ENCODE assay signal across 15 cellular contexts in the genomic region with DNA sequence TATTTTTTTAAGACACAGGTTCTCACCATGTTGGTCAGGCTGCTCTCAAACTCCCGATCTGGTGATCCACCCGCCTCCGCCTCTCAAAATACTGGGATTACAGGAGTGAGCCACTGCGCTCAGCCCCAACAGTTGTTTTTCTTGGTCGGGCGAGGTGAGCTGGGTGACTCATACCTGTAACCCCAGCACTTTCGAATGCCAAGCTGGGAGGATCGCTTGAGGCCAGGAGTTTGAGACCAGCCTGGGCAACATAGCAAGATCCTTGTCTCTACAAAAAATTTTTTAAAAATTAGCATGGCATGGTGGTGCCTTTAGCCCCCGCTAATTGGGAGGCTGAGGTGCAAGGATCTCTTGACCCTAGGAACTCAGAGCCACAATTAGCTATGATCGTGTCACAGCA. TPM values are rescaled to one million over a fixed set of nuclear protein-coding genes. Genes with fewer than 3 reads are reported as not detected.
DNase-seq lines count a peak whose midpoint lies in the region; ATAC-seq and TF ChIP-seq lines count a peak whose summit lies in the region.
"Had no signal": no experiment of that assay in that cellular context is flagged by ENCODE, and none has a peak within 500 bp of the region (broad histone marks: within the 10 kb centered on the region; RNA-seq: fewer than 3 reads in every experiment).

No MANE protein-coding gene starts in this region.

- CTCF ChIA-PET in activated CD8-positive, alpha-beta memory T cell treated with anti-CD3 and anti-CD28 coated beads, Interleukin-2, amount 10 ng/mL, durations not matched to agents 7 days and 5 days (lab: Charles Lee): interaction anchor here (0.6 to 1.4 kb wide), 3 partner anchors 9 to 42 kb away, joined by 3 read pairs; no protein-coding TSS in a partner anchor

- no peaks in the 10 kb centered on the region for H3K27me3 Mint-ChIP-seq in activated CD8-positive, alpha-beta memory T cell treated with anti-CD3 and anti-CD28 coated beads, Interleukin-2, amount 10 ng/mL, durations not matched to agents 7 days and 5 days
- H3K27me3 Mint-ChIP-seq in neural crest cell (ENCODE audit: low read depth): no peaks in the 10 kb centered on the region

- peak overlapping the region; percentile 76 for H3K9ac ChIP-seq in OCI-LY3 (ENCODE audit: low read length)

- H3K27ac Mint-ChIP-seq in activated CD8-positive, alpha-beta memory T cell treated with anti-CD3 and anti-CD28 coated beads, Interleukin-2, amount 10 ng/mL, durations not matched to agents 7 days and 5 days: peak overlapping the region; percentile 65
- H3K27ac Mint-ChIP-seq in neural crest cell (ENCODE audit: unreplicated experiment): peak overlapping the region; percentile 67

- no peak overlapping the region for H3K4me3 Mint-ChIP-seq in activated CD8-positive, alpha-beta memory T cell treated with anti-CD3 and anti-CD28 coated beads, Interleukin-2, amount 10 ng/mL, durations not matched to agents 7 days and 5 days
- H3K4me3 Mint-ChIP-seq in neural crest cell: no peak overlapping the region

- H4K20me1 ChIP-seq in OCI-LY3 (ENCODE audit: insufficient read depth, low read length): no peaks in the 10 kb centered on the region

- H3K36me3 ChIP-seq in OCI-LY3 (replicated peaks; ENCODE audit: low read depth, low read length) (no peaks in the 10 kb centered on the region), upper lobe of right lung (no peaks in the 10 kb centered on the region)
- H3K36me3 ChIP-seq: SJSA1 had no signal

- no peaks in the 10 kb centered on the region for H3K9me3 Mint-ChIP-seq in activated CD8-positive, alpha-beta memory T cell treated with anti-CD3 and anti-CD28 coated beads, Interleukin-2, amount 10 ng/mL, durations not matched to agents 7 days and 5 days (ENCODE audit: low read depth)
- H3K9me3 Mint-ChIP-seq in neural crest cell: no peaks in the 10 kb centered on the region

- H3K9me3 ChIP-seq in OCI-LY3 (ENCODE audit: insufficient read depth, low read length): no peaks in the 10 kb centered on the region
- no peaks in the 10 kb centered on the region for H3K9me3 ChIP-seq in upper lobe of right lung
- H3K9me3 ChIP-seq: SJSA1 had no signal

- H3K27ac ChIP-seq in OCI-LY3 (ENCODE audit: low read length): peak overlapping the region; percentile 57
- peak overlapping the region; percentile 11 for H3K27ac ChIP-seq in upper lobe of right lung
- H3K27ac ChIP-seq: SJSA1 had no signal

- no peaks in the 10 kb centered on the region for H3K36me3 Mint-ChIP-seq in activated CD8-positive, alpha-beta memory T cell treated with anti-CD3 and anti-CD28 coated beads, Interleukin-2, amount 10 ng/mL, durations not matched to agents 7 days and 5 days
- H3K36me3 Mint-ChIP-seq in neural crest cell (ENCODE audit: low read depth): no peaks in the 10 kb centered on the region

- intact Hi-C loops in upper lobe of right lung (cut with DNase I): no loop called here

- no peak for ATAC-seq in activated CD8-positive, alpha-beta memory T cell treated with anti-CD3 and anti-CD28 coated beads, Interleukin-2, amount 10 ng/mL, durations not matched to agents 7 days and 5 days
- ATAC-seq in upper lobe of right lung: no peak
- ATAC-seq in GM19324 (IDR thresholded peaks at IDR 0.05; ENCODE audit: low FRiP score, unreplicated experiment): no peak

- H3K27me3 ChIP-seq in OCI-LY3 (ENCODE audit: low read depth, low read length) (no peaks in the 10 kb centered on the region), upper lobe of right lung (no peaks in the 10 kb centered on the region)
- H3K27me3 ChIP-seq: SJSA1 had no signal

- peaks cover 9% of the 10 kb centered on the region for H3K4me1 Mint-ChIP-seq in activated CD8-positive, alpha-beta memory T cell treated with anti-CD3 and anti-CD28 coated beads, Interleukin-2, amount 10 ng/mL, durations not matched to agents 7 days and 5 days
- H3K4me1 Mint-ChIP-seq in neural crest cell: no peaks in the 10 kb centered on the region

- no peak for TF ChIP-seq CTCF in OCI-LY3 (IDR thresholded peaks at IDR 0.05; ENCODE audit: low read depth, low read length)
- TF ChIP-seq CTCF in neural crest cell (conservative IDR thresholded peaks at IDR 0.05): no peak
- no peak for TF ChIP-seq CTCF in upper lobe of right lung (IDR thresholded peaks at IDR 0.05)

- DNase-seq in activated CD8-positive, alpha-beta memory T cell treated with anti-CD3 and anti-CD28 coated beads, Interleukin-2, amount 10 ng/mL, durations not matched to agents 7 days and 5 days: no peak
- no peak for DNase-seq in activated CD8-positive, alpha-beta memory T cell treated with anti-CD3 and anti-CD28 coated beads, Interleukin-2, amount 50 U/mL, for 48 hours
- no peak for DNase-seq in neural crest cell (ENCODE audit: low read depth, low spot score)
- no peak for DNase-seq in upper lobe of right lung
- no peak for DNase-seq in stimulated activated CD4-positive, alpha-beta T cell treated with anti-CD3 and anti-CD28 coated beads, Interleukin-4, amount 100 ng/mL, for 24 hours
- no peak for DNase-seq in hippocampal formation (lab: John Stamatoyannopoulos, UW)
- DNase-seq: NCI-H1092 treated with DMSO at 0.1 percent for 48 hours, NCI-H1436 treated with DMSO at 0.1 percent for 48 hours, NCI-H2029, NCI-H226, NCI-H524, NCI-H82 had no signal

- peak overlapping the region; percentile 43 for H2AFZ ChIP-seq in OCI-LY3 (ENCODE audit: low read depth, low read length)

- H3K4me3 ChIP-seq in OCI-LY3 (ENCODE audit: low read length) (peak overlapping the region; percentile 79), upper lobe of right lung (peak overlapping the region; percentile 41)
- H3K4me3 ChIP-seq: SJSA1 had no signal

- H3K4me1 ChIP-seq in OCI-LY3 (ENCODE audit: low read length) (peaks cover 9% of the 10 kb centered on the region), upper lobe of right lung (no peaks in the 10 kb centered on the region)
- H3K4me1 ChIP-seq: SJSA1 had no signal

- H3K4me2 ChIP-seq in OCI-LY3 (ENCODE audit: low read length): peak overlapping the region; percentile 76

- no peaks in the 10 kb centered on the region for H3K79me2 ChIP-seq in OCI-LY3 (ENCODE audit: low read length)

RNA-seq across cellular contexts. Expression of gene NF2, which starts 7.0 kb away (rescaled TPM):
- total RNA-seq in activated CD8-positive, alpha-beta memory T cell treated with anti-CD3 and anti-CD28 coated beads, Interleukin-2, amount 10 ng/mL, durations not matched to agents 7 days and 5 days: 10 to 100 TPM; 46.6 to 61.2 TPM
- total RNA-seq in neural crest cell: 48.1 and 48.4 TPM in 2 replicates
- 43.9 TPM for total RNA-seq in upper lobe of right lung

RNA-seq across cellular contexts. Expression of gene NIPSNAP1, which starts 15.5 kb away (rescaled TPM):
- 10 to 100 TPM; 43.4 to 44.8 TPM for total RNA-seq in activated CD8-positive, alpha-beta memory T cell treated with anti-CD3 and anti-CD28 coated beads, Interleukin-2, amount 10 ng/mL, durations not matched to agents 7 days and 5 days
- total RNA-seq in neural crest cell (141 and 147 TPM in 2 replicates), upper lobe of right lung (23.0 TPM)

RNA-seq across cellular contexts. Expression of gene THOC5, which starts 42.9 kb away (rescaled TPM):
- total RNA-seq in activated CD8-positive, alpha-beta memory T cell treated with anti-CD3 and anti-CD28 coated beads, Interleukin-2, amount 10 ng/mL, durations not matched to agents 7 days and 5 days: 10 to 100 TPM; 57.5 to 62.9 TPM
- total RNA-seq in neural crest cell (73.2 and 77.1 TPM in 2 replicates), upper lobe of right lung (43.0 TPM)
